In the genomic region with DNA sequence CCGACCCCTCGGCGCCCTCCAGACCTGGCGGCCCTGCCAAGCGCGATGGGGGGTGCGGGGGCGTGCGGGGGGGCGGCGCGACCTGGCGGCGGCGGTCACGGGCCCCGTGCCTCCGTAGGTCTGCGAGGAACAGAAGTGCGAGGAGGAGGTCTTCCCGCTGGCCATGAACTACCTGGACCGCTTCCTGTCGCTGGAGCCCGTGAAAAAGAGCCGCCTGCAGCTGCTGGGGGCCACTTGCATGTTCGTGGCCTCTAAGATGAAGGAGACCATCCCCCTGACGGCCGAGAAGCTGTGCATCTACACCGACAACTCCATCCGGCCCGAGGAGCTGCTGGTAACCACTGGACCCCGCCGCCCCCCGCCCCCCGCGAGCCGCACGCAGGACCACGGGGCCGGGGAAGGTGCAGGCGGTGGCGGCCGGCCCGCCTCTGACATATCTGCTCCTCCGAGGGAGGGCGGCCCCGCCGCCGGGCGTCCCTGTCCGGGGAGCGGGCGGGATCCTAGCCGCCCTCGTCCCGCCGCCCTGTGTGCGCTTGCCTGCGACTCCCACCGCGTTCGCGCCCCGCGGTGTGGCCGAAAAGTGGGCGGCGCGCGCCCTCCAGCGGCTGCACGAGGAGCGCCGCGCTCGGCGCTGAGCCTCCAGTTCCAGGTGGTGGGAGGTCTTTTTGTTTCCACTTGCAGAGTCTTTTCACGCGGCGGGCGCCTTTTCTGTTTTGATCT, we compare ENCODE assay signal across 8 cellular contexts. TPM values are rescaled to one million over a fixed set of nuclear protein-coding genes. Genes with fewer than 3 reads are reported as not detected.
DNase-seq lines count a peak whose midpoint lies in the region; ATAC-seq and TF ChIP-seq lines count a peak whose summit lies in the region.

No MANE protein-coding gene starts in this region.

- H3K4me3 Mint-ChIP-seq in Caco-2 (ENCODE audit: unreplicated experiment): peak overlapping the region; percentile 96
- H3K4me3 Mint-ChIP-seq in central memory CD8-positive, alpha-beta T cell: peak overlapping the region; percentile 86

- POLR2A ChIA-PET in Caco-2 (lab: Charles Lee): interaction anchor here (1.4 kb wide), 1 partner anchor 355 kb away, joined by 3 read pairs; no protein-coding TSS in a partner anchor

- H3K27ac Mint-ChIP-seq in Caco-2 (ENCODE audit: unreplicated experiment): peak overlapping the region; percentile 45
- no peak overlapping the region for H3K27ac Mint-ChIP-seq in central memory CD8-positive, alpha-beta T cell (ENCODE audit: low read depth)

- peak; percentile 84 to 87 for ATAC-seq in activated CD4-positive, CD25-positive, alpha-beta regulatory T cell treated with anti-CD3 and anti-CD28 coated beads, Interleukin-2, amount 50 U/mL, for 24 hours
- ATAC-seq in central memory CD8-positive, alpha-beta T cell (replicated peaks; ENCODE audit: extremely low read depth, poor library complexity, severe bottlenecking): peak; percentile 82
- no peak for ATAC-seq in GM21737 (IDR thresholded peaks at IDR 0.05; ENCODE audit: unreplicated experiment)

- CTCF ChIA-PET in Caco-2 (lab: Charles Lee): interaction anchor here (0.7 to 1.6 kb wide), 10 partner anchors 9 to 541 kb away, joined by 3 to 9 read pairs (median 3); a partner anchor contains a TSS

- peaks cover 10% of the 10 kb centered on the region for H3K4me1 ChIP-seq in Caco-2

- H3K9me3 ChIP-seq in Caco-2: no peaks in the 10 kb centered on the region

- H3K4me1 Mint-ChIP-seq in Caco-2 (ENCODE audit: low read depth, unreplicated experiment): peaks cover 13% of the 10 kb centered on the region
- peaks cover 20% of the 10 kb centered on the region for H3K4me1 Mint-ChIP-seq in central memory CD8-positive, alpha-beta T cell

- no peaks in the 10 kb centered on the region for H3K9me3 Mint-ChIP-seq in Caco-2 (ENCODE audit: unreplicated experiment)
- H3K9me3 Mint-ChIP-seq in central memory CD8-positive, alpha-beta T cell: no peaks in the 10 kb centered on the region

- peaks cover 11% of the 10 kb centered on the region for H3K36me3 ChIP-seq in Caco-2 (ENCODE audit: control insufficient read depth, insufficient read depth, low read length)

- peaks cover 87% of the 10 kb centered on the region for H3K36me3 Mint-ChIP-seq in Caco-2 (ENCODE audit: insufficient read depth, unreplicated experiment)
- H3K36me3 Mint-ChIP-seq in central memory CD8-positive, alpha-beta T cell (ENCODE audit: insufficient read depth): peaks cover 7% of the 10 kb centered on the region

- intact Hi-C loops in Caco-2 (cut with micrococcal nuclease; ENCODE audit: unreplicated experiment): loop anchor here (1.0 kb wide), 4 partner anchors 206 to 542 kb away; no protein-coding TSS in a partner anchor

- DNase-seq in Caco-2: peak; percentile 85 to 95
- DNase-seq in GOT3 (lab: John Stamatoyannopoulos, UW): peak; percentile 54
- DNase-seq in NCI-H2171 (lab: John Stamatoyannopoulos, UW): peak; percentile 81
- DNase-seq in central memory CD8-positive, alpha-beta T cell (ENCODE audit: low spot score in 2 of 2): peak; percentile 68 to 69
- DNase-seq in kidney tubule cell (ENCODE audit: low spot score): peak; percentile 79
- DNase-seq in stimulated activated CD4-positive, alpha-beta T cell treated with anti-CD3 and anti-CD28 coated beads, Interleukin-15, amount 100 ng/mL, for 24 hours: peak; percentile 85

- no peaks in the 10 kb centered on the region for H3K27me3 Mint-ChIP-seq in Caco-2 (ENCODE audit: insufficient read depth, unreplicated experiment)
- H3K27me3 Mint-ChIP-seq in central memory CD8-positive, alpha-beta T cell: peaks cover 37% of the 10 kb centered on the region

- peak; percentile 96 to 99 for TF ChIP-seq CTCF in Caco-2 (IDR thresholded peaks at IDR 0.05; ENCODE audit: insufficient read depth in 1 of 2, low read depth in 1 of 2, low read length in 1 of 2, severe bottlenecking in 1 of 2, unreplicated experiment in 1 of 2)

- H3K27me3 ChIP-seq in Caco-2 (replicated peaks; ENCODE audit: control insufficient read depth, insufficient read depth, low read length): no peaks in the 10 kb centered on the region

- no TSS peak for BruUV-seq in Caco-2 (replicated peaks; lab: Mats Ljungman, UMichigan)

- H3K4me3 ChIP-seq in Caco-2 (ENCODE audit: low read depth, low read length): peak overlapping the region; percentile 73

RNA-seq across cellular contexts. Expression of gene CCND1, which starts 2.1 kb away (rescaled TPM):
- total RNA-seq in Caco-2 (2022): 288 and 331 TPM in 2 replicates

RNA-seq across cellular contexts. Expression of gene LTO1, which starts 32.1 kb away (rescaled TPM):
- 49.3 and 51.3 TPM in 2 replicates for total RNA-seq in Caco-2 (2022)
